ENCODE assay signal across 1 cellular context in genomic region chr17:42050360-42051012, GRCh38.
TF ChIP-seq lines count a peak whose summit lies in the region.

TSS of gene C17orf113 (minus strand) at chr17:42050601. CDS start at chr17:42043376, 7,225 bp downstream.

TF ChIP-seq in HEK293, 187 proteins besides CTCF, POLR2A, EP300 and RAD21 (continued from another document):
- TF ChIP-seq AEBP2 (tag by site-specific recombination; IDR thresholded peaks at IDR 0.05; ENCODE audit: borderline replicate concordance) (no peak), ZNF302 (tag by site-specific recombination; IDR thresholded peaks at IDR 0.05; ENCODE audit: low read depth) (no peak), ZNF404 (tag by site-specific recombination; IDR thresholded peaks at IDR 0.05) (no peak), PBX3 (CRISPR knock-in tag; IDR thresholded peaks at IDR 0.05) (no peak), ZNF660 (tag by site-specific recombination; IDR thresholded peaks at IDR 0.05) (peak; percentile 88; the same call in 1 of the 2 replicates), ZSCAN23 (tag by site-specific recombination; IDR thresholded peaks at IDR 0.05) (no peak), ZNF473 (tag by site-specific recombination; IDR thresholded peaks at IDR 0.05) (no peak), KLF1 (tag by site-specific recombination; IDR thresholded peaks at IDR 0.05) (peak; percentile 31; the same call in 1 of the 2 replicates), SP2 (tag by site-specific recombination; IDR thresholded peaks at IDR 0.05) (no peak; the same call in 1 of the 2 replicates), ZXDB (tag by site-specific recombination; IDR thresholded peaks at IDR 0.05) (no peak)
